In the genomic region with DNA sequence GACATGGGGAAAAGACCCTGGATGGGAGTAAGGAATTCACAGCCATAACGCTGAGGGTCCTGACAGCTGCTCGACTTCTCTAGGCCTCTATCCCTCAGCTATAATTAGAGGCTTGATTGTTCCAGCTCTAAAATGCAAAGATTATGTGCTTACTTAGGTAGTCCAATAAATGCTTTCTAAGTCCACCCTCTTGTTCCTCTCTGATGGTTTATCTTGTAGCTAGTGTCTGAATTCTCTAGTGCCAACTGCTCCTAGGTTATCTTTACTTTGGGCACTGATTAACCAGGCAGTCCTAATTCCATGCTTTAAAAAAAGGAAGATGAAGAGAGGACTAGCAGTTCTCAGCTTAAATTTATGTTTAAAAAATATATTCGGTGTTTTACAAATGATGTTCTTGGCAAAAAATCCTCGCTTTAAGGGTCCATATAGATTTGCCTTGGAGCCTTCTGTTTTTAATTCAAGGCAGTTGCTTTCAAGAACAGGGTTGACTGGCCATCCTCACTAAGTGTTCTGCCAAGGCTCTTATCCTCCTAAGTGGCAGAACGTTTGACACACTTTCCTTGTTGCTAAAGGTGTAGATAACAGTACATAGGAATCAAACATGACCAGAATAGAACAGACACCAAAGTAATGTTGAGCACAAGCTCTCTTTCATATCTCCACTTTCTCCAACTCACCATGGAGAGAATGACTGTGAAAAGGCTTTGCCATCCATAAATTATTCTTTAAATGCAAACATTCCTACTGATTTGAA, we compare ENCODE assay signal across 27 cellular contexts.
"Had no signal": no experiment of that assay in that cellular context is flagged by ENCODE, and none has a peak within 500 bp of the region (broad histone marks: within the 10 kb centered on the region; RNA-seq: fewer than 3 reads in every experiment).

No MANE protein-coding gene starts in this region.

- H3K36me3 Mint-ChIP-seq: activated CD4-positive, alpha-beta memory T cell treated with anti-CD3 and anti-CD28 coated beads for 36 hours; activated naive CD8-positive, alpha-beta T cell treated with anti-CD3 and anti-CD28 coated beads for 36 hours; natural killer cell treated with Interleukin-12 subunit alpha and Interleukin-12 subunit beta and Interleukin-15 and Interleukin-18, amount 100 ng/mL, for 72 hours; stimulated activated naive B cell treated with anti-CD40 and anti-IgM and Interleukin-4, amounts not matched to agents 10 μg/mL and 1 μg/mL and 100 μg/mL, for 72 hours had no signal

- H3K4me2 ChIP-seq: smooth muscle cell had no signal

- H3K4me3 ChIP-seq: breast epithelium, ovary, smooth muscle cell, testis, vagina had no signal

- DNase-seq: activated CD4-positive, alpha-beta memory T cell treated with anti-CD3 and anti-CD28 coated beads for 36 hours; activated CD4-positive, alpha-beta T cell treated with anti-CD3 and anti-CD28 coated beads for 4 hours; activated CD4-positive, CD25-positive, alpha-beta regulatory T cell; activated naive CD4-positive, alpha-beta T cell treated with Interleukin-2 at 50 U/mL for 16 hours; activated naive CD8-positive, alpha-beta T cell treated with anti-CD3 and anti-CD28 coated beads for 36 hours; activated T-cell treated with anti-CD3 and anti-CD28 coated beads, Interleukin-2, amount 50 U/mL, for 48 hours; cerebellar nuclear complex; cortex of kidney; foreskin fibroblast; hypothalamus; mammary epithelial cell; midbrain; ovary; stimulated activated CD4-positive, alpha-beta T cell treated with anti-CD3 and anti-CD28 coated beads, Interleukin-15, amount 100 ng/mL, for 24 hours; stimulated activated CD4-positive, alpha-beta T cell treated with anti-CD3 and anti-CD28 coated beads, Interleukin-2, amount 100 ng/mL, for 48 hours; stimulated activated CD8-positive, alpha-beta memory T cell treated with anti-CD3 and anti-CD28 coated beads, Interleukin-4, amount 100 ng/mL, for 48 hours; stimulated activated naive B cell treated with anti-CD40 and anti-IgM and Interleukin-4, amounts not matched to agents 10 μg/mL and 1 μg/mL and 100 μg/mL, for 72 hours; T-helper 17 cell; testis had no signal

- H3K4me1 Mint-ChIP-seq: activated naive CD8-positive, alpha-beta T cell treated with anti-CD3 and anti-CD28 coated beads for 36 hours; T-helper 17 cell had no signal

- FAIRE-seq: islet of Langerhans had no signal

- H3K9me3 ChIP-seq: breast epithelium, neutrophil, ovary, testis, vagina had no signal

- H3K27me3 ChIP-seq: breast epithelium, neutrophil, ovary, testis, vagina had no signal

- H3K4me1 ChIP-seq: breast epithelium, testis, vagina had no signal

- H3K27ac ChIP-seq: breast epithelium, neutrophil, ovary, testis, vagina had no signal

- H3K36me3 ChIP-seq: breast epithelium, neutrophil, ovary, vagina had no signal

- H3K27me3 Mint-ChIP-seq: activated CD4-positive, alpha-beta memory T cell treated with anti-CD3 and anti-CD28 coated beads for 36 hours; natural killer cell treated with Interleukin-12 subunit alpha and Interleukin-12 subunit beta and Interleukin-15 and Interleukin-18, amount 100 ng/mL, for 72 hours; stimulated activated naive B cell treated with anti-CD40 and anti-IgM and Interleukin-4, amounts not matched to agents 10 μg/mL and 1 μg/mL and 100 μg/mL, for 72 hours; T-helper 17 cell; type B pancreatic cell had no signal

- ATAC-seq: natural killer cell treated with Interleukin-12 subunit alpha and Interleukin-12 subunit beta and Interleukin-15 and Interleukin-18, amount 100 ng/mL, for 72 hours; sciatic nerve; stimulated activated naive B cell treated with anti-CD40 and anti-IgM and Interleukin-4, amounts not matched to agents 10 μg/mL and 1 μg/mL and 100 μg/mL, for 72 hours; T-helper 17 cell had no signal

- H3K27ac Mint-ChIP-seq: activated CD4-positive, alpha-beta memory T cell treated with anti-CD3 and anti-CD28 coated beads for 36 hours; activated naive CD8-positive, alpha-beta T cell treated with anti-CD3 and anti-CD28 coated beads for 36 hours; natural killer cell treated with Interleukin-12 subunit alpha and Interleukin-12 subunit beta and Interleukin-15 and Interleukin-18, amount 100 ng/mL, for 72 hours; stimulated activated naive B cell treated with anti-CD40 and anti-IgM and Interleukin-4, amounts not matched to agents 10 μg/mL and 1 μg/mL and 100 μg/mL, for 72 hours; T-helper 17 cell; type B pancreatic cell had no signal

- H3K4me3 Mint-ChIP-seq: activated CD4-positive, alpha-beta memory T cell treated with anti-CD3 and anti-CD28 coated beads for 36 hours; activated naive CD8-positive, alpha-beta T cell treated with anti-CD3 and anti-CD28 coated beads for 36 hours; natural killer cell treated with Interleukin-12 subunit alpha and Interleukin-12 subunit beta and Interleukin-15 and Interleukin-18, amount 100 ng/mL, for 72 hours; stimulated activated naive B cell treated with anti-CD40 and anti-IgM and Interleukin-4, amounts not matched to agents 10 μg/mL and 1 μg/mL and 100 μg/mL, for 72 hours; T-helper 17 cell; type B pancreatic cell had no signal

- H3K9me3 Mint-ChIP-seq: activated CD4-positive, alpha-beta memory T cell treated with anti-CD3 and anti-CD28 coated beads for 36 hours; activated naive CD8-positive, alpha-beta T cell treated with anti-CD3 and anti-CD28 coated beads for 36 hours; stimulated activated naive B cell treated with anti-CD40 and anti-IgM and Interleukin-4, amounts not matched to agents 10 μg/mL and 1 μg/mL and 100 μg/mL, for 72 hours had no signal
